8 cellular contexts compared by ENCODE assay signal in the genomic region with DNA sequence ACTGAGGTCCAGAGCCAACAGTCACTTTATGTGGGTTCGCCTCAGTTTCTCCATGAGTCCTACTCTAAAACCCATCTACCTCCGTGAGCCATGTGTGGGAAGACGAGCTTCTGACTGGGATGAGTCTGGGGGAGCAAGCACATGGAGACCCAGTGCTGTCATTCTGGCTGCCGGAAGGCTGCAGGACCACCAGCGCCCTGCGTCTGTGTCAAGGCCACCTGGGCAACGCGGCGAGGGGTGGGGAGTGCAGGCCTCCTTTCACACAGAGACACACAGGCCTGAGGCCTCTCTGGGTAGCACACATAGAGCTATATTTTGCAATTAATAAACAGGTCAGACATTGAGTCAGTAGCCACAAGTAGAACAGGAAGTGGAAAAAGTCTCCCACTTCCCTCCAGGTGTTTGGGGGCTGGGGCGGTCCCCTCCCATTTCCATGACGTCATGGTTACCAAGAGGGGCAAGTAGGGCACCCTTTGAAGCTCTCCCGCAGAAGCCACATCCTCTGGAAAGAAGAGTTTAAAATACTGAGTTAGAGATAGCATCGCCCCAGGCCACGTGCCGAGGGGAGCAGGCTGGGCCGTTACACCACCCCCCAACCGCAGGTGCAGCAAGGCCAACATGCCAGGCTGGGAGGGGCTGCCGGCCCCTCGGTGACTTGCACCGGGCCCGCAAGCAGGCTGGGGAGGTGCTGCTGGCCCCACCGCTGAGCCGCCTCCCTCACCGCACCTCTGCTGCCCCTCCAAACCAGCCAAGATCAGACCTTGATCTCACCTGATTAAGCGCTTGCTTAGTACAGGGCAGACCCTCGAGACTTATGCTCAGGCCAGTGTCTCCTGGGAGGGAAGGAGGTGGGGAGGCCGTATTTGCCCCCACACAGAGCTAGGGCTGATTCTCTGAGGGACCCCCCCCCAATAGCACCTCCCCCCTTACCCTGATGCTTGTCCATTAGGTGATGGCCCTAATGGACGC. TPM values are rescaled to one million over a fixed set of nuclear protein-coding genes. Genes with fewer than 3 reads are reported as not detected.
DNase-seq lines count a peak whose midpoint lies in the region; ATAC-seq, FAIRE-seq and TF ChIP-seq lines count a peak whose summit lies in the region.

No MANE protein-coding gene starts in this region.

- no peaks in the 10 kb centered on the region for H3K9me1 ChIP-seq in endothelial cell of umbilical vein (replicated peaks; ENCODE audit: control insufficient read depth, extremely low read depth, insufficient read depth, low read length)

- H3K9me3 ChIP-seq in HCT116 (ENCODE audit: control insufficient read depth in 1 of 2, insufficient read depth in 1 of 2, low read depth in 1 of 2, low read length in 2 of 2) (no peaks in the 10 kb centered on the region), endothelial cell of umbilical vein (replicated peaks; ENCODE audit: control insufficient read depth, insufficient read depth, low read length) (no peaks in the 10 kb centered on the region), neutrophil (no peaks in the 10 kb centered on the region), tibial artery (no peaks in the 10 kb centered on the region)

- H3K79me2 ChIP-seq in HCT116 (ENCODE audit: insufficient read depth, low read length) (no peaks in the 10 kb centered on the region), endothelial cell of umbilical vein (ENCODE audit: control insufficient read depth, insufficient read depth, low read length) (no peaks in the 10 kb centered on the region)

- FAIRE-seq in endothelial cell of umbilical vein (lab: Jason Lieb, UNC): no peak

- no peaks in the 10 kb centered on the region for H4K20me1 ChIP-seq in HCT116 (ENCODE audit: insufficient read depth)
- no peaks in the 10 kb centered on the region for H4K20me1 ChIP-seq in endothelial cell of umbilical vein (replicated peaks; ENCODE audit: control insufficient read depth, extremely low read depth, insufficient read depth, low read length)

- H3K9ac ChIP-seq in HCT116 (ENCODE audit: low read length): peak overlapping the region; percentile 38; the same call in 1 of the 2 replicates
- H3K9ac ChIP-seq in endothelial cell of umbilical vein (replicated peaks; ENCODE audit: extremely low read depth, insufficient read depth, low read length): peak overlapping the region; percentile 78

- RAD21 ChIA-PET in HCT116 (lab: Charles Lee; ENCODE audit: low non-redundant PET in 1 of 2, low total read pairs in 2 of 2, uncharacterized antibody in 2 of 2, unreplicated experiment in 2 of 2): interaction anchor here in 1 of 2 experiments (0.7 to 0.8 kb wide), 2 partner anchors 97 to 323 kb away, joined by 3 read pairs; no protein-coding TSS in a partner anchor

- H3K4me3 ChIP-seq in HCT116 (replicated peaks in 1 of 2; ENCODE audit: low read depth in 1 of 2, low read length in 2 of 2) (0 out of 4 replicates have a peak overlapping the region, but pooled peaks of 1 of the 2 experiments have one; percentile 23), endothelial cell of umbilical vein (replicated peaks in 1 of 3; ENCODE audit: insufficient read depth in 1 of 3, low read depth in 1 of 3, low read length in 3 of 3) (no peak overlapping the region), neutrophil (ENCODE audit: low read depth in 1 of 2, low read length in 1 of 2) (peak overlapping the region; percentile 55 to 59), tibial artery (peak overlapping the region in 1 of 2 donors; percentile 55)

- intact Hi-C loops in HCT116 (cut with micrococcal nuclease) (loop anchor here (2.0 to 5.0 kb wide), 3 partner anchors 266 to 501 kb away; partner anchors contain the start of genes AJUBA and CDH24), endothelial cell of umbilical vein (cut with micrococcal nuclease) (loop anchor here (2.0 to 10.0 kb wide), 6 partner anchors 82 to 642 kb away; partner anchors contain the start of genes MMP14, OXA1L and RBM23), tibial artery (cut with DNase I; ENCODE audit: low total_unique reads) (loop anchor here (2.0 to 10.0 kb wide), 3 partner anchors 96 to 298 kb away; no protein-coding TSS in a partner anchor)

- DNase-seq in HCT116 (ENCODE audit: low read depth, low spot score) (no peak), NAMALWA (ENCODE audit: low spot score) (peak; percentile 100), endothelial cell of umbilical vein (ENCODE audit: low read depth, low spot score) (peak; percentile 52), tibial artery (no peak), NCI-H2081 (lab: John Stamatoyannopoulos, UW) (no peak)
- peak; percentile 95 for DNase-seq in activated CD8-positive, alpha-beta memory T cell treated with anti-CD3 and anti-CD28 coated beads for 24 hours

- dilution Hi-C loops in endothelial cell of umbilical vein (cut with MboI; ENCODE audit: extremely low pct_ligation_motif_present, low sequenced_read_pairs): no loop called here

- H3K9me2 ChIP-seq in HCT116 (ENCODE audit: insufficient read depth): no peaks in the 10 kb centered on the region

- H3K36me3 ChIP-seq in HCT116 (ENCODE audit: control insufficient read depth in 1 of 2, insufficient read depth in 2 of 2, low read length in 2 of 2) (no peaks in the 10 kb centered on the region), endothelial cell of umbilical vein (ENCODE audit: control insufficient read depth in 2 of 2, extremely low read depth in 1 of 2, insufficient read depth in 2 of 2, low read length in 2 of 2) (no peaks in the 10 kb centered on the region), neutrophil (no peaks in the 10 kb centered on the region), tibial artery (no peaks in the 10 kb centered on the region)

- H3K4me2 ChIP-seq in HCT116 (ENCODE audit: low read length): peak overlapping the region; percentile 70
- H3K4me2 ChIP-seq in endothelial cell of umbilical vein (ENCODE audit: insufficient read depth, low read length): peak overlapping the region; percentile 66

- ATAC-seq in HCT116: peak; percentile 16

- TF ChIP-seq POLR2A in GM10847 (IDR thresholded peaks at IDR 0.05; ENCODE audit: extremely low read depth, insufficient read length): peak; percentile 53
- TF ChIP-seq POLR2A in HCT116 (IDR thresholded peaks at IDR 0.05; ENCODE audit: borderline replicate concordance, extremely low read depth, insufficient read depth, insufficient read length): no peak
- no peak for TF ChIP-seq POLR2A in endothelial cell of umbilical vein (IDR thresholded peaks at IDR 0.05; ENCODE audit: low read depth, low read length)

- TF ChIP-seq CTCF in HCT116 (IDR thresholded peaks at IDR 0.05 in 2 of 3, conservative IDR thresholded peaks at IDR 0.05 in 1 of 3; ENCODE audit: borderline replicate concordance in 1 of 3, insufficient read depth in 1 of 3, low read depth in 2 of 3, low read length in 2 of 3): no peak
- TF ChIP-seq CTCF in endothelial cell of umbilical vein (IDR thresholded peaks at IDR 0.05; ENCODE audit: extremely low read depth in 1 of 2, insufficient read depth in 1 of 2, low read depth in 1 of 2, low read length in 2 of 2): no peak
- TF ChIP-seq CTCF in neutrophil (IDR thresholded peaks at IDR 0.05): peak; percentile 30
- no peak for TF ChIP-seq CTCF in tibial artery (IDR thresholded peaks at IDR 0.05)

- H3K27ac ChIP-seq in HCT116 (ENCODE audit: low read depth, low read length): no peak overlapping the region
- H3K27ac ChIP-seq in endothelial cell of umbilical vein (ENCODE audit: insufficient read depth, low read depth, low read length): peak overlapping the region; percentile 88
- H3K27ac ChIP-seq in neutrophil: peak overlapping the region; percentile 95
- H3K27ac ChIP-seq in tibial artery: peak overlapping the region; percentile 48 to 69

- H3K27me3 ChIP-seq in HCT116 (ENCODE audit: insufficient read depth, low read length) (no peaks in the 10 kb centered on the region), endothelial cell of umbilical vein (ENCODE audit: control insufficient read depth in 2 of 2, insufficient read depth in 2 of 2, low read length in 2 of 2) (no peaks in the 10 kb centered on the region), neutrophil (no peaks in the 10 kb centered on the region), tibial artery (no peaks in the 10 kb centered on the region)

- H3K4me1 ChIP-seq in HCT116 (ENCODE audit: control insufficient read depth in 1 of 2, insufficient read depth in 2 of 2, low read length in 2 of 2) (peaks cover 5 to 24% of the 10 kb centered on the region in 2 experiments), endothelial cell of umbilical vein (ENCODE audit: control insufficient read depth, extremely low read depth, insufficient read depth, low read length) (peaks cover 44% of the 10 kb centered on the region), neutrophil (ENCODE audit: control insufficient read depth in 1 of 2, insufficient read depth in 1 of 2, low read depth in 1 of 2, low read length in 1 of 2) (peaks cover 39 to 42% of the 10 kb centered on the region in 2 experiments), tibial artery (peaks cover 0 to 24% (median 17%) of the 10 kb centered on the region in 4 donors)

- TF ChIP-seq RAD21 in HCT116 (IDR thresholded peaks at IDR 0.05; ENCODE audit: low read depth): no peak

- POLR2A ChIA-PET in HCT116 (lab: Charles Lee): interaction anchor here (1.0 to 2.2 kb wide), 2 partner anchors 49 to 95 kb away, joined by 3 to 6 read pairs; no protein-coding TSS in a partner anchor
- POLR2A ChIA-PET in endothelial cell of umbilical vein (lab: Charles Lee): interaction anchor here (0.8 kb wide), 1 partner anchor 427 kb away, joined by 4 read pairs; the partner anchor contains the start of gene AJUBA

- H2AFZ ChIP-seq in HCT116 (ENCODE audit: low read depth, low read length, poor library complexity, severe bottlenecking) (peak overlapping the region; percentile 95), endothelial cell of umbilical vein (ENCODE audit: low read depth, low read length) (peak overlapping the region; percentile 67)

- CTCF ChIA-PET in HCT116 (lab: Charles Lee) (interaction anchor here (0.7 to 2.1 kb wide), 9 partner anchors 9 to 512 kb away, joined by 3 to 12 read pairs (median 3); partner anchors contain the start of gene LRP10), endothelial cell of umbilical vein (lab: Charles Lee) (interaction anchor here (0.5 to 3.2 kb wide), 43 partner anchors 10 to 513 kb away, joined by 3 to 35 read pairs (median 4); partner anchors contain the start of genes AJUBA, DAD1, HAUS4 and MMP14)

- BruUV-seq in HCT116 (replicated peaks; lab: Mats Ljungman, UMichigan) (no TSS peak), endothelial cell of umbilical vein (replicated peaks; lab: Mats Ljungman, UMichigan) (TSS peak; percentile 40)

RNA-seq across cellular contexts. Expression of gene DAD1, which starts 32.7 kb away (rescaled TPM):
- total RNA-seq in HCT116 (2021; ENCODE audit: unreplicated experiment): 162 TPM
- polyA plus RNA-seq in HCT116 (2012): 142 and 163 TPM in 2 replicates
- 299 and 304 TPM in 2 replicates for total RNA-seq in endothelial cell of umbilical vein
- 1,220 and 1,227 TPM in 2 replicates for polyA plus RNA-seq in endothelial cell of umbilical vein
- polyA plus RNA-seq in endothelial cell of umbilical vein (2011; cell fraction: cytosol; rRNA removed): 702 and 733 TPM in 2 replicates
- polyA plus RNA-seq in endothelial cell of umbilical vein (2011; cell fraction: nucleus; rRNA removed): 214 and 235 TPM in 2 replicates
- polyA plus RNA-seq in endothelial cell of umbilical vein (2012): 355 and 418 TPM in 2 replicates
- 446 and 484 TPM in 2 replicates for polyA minus RNA-seq in endothelial cell of umbilical vein
- polyA minus RNA-seq in endothelial cell of umbilical vein (2011; cell fraction: cytosol; rRNA and poly(A)+ RNA removed): 77.6 TPM
- polyA minus RNA-seq in endothelial cell of umbilical vein (2011; cell fraction: nucleus; rRNA and poly(A)+ RNA removed): 62.2 and 65.6 TPM in 2 replicates

RNA-seq across cellular contexts. Expression of gene ABHD4, which starts 41.8 kb away (rescaled TPM):
- total RNA-seq in HCT116 (2021; ENCODE audit: unreplicated experiment) (9.4 TPM), endothelial cell of umbilical vein (22.4 and 34.8 TPM in 2 replicates)
- polyA plus RNA-seq in HCT116 (2012): 6.2 and 8.4 TPM in 2 replicates
- 45.5 and 50.7 TPM in 2 replicates for polyA plus RNA-seq in endothelial cell of umbilical vein
- 38.4 and 40.3 TPM in 2 replicates for polyA plus RNA-seq in endothelial cell of umbilical vein (2011; cell fraction: cytosol; rRNA removed)
- polyA plus RNA-seq in endothelial cell of umbilical vein (2011; cell fraction: nucleus; rRNA removed): 29.8 and 32.5 TPM in 2 replicates
- polyA plus RNA-seq in endothelial cell of umbilical vein (2012): 19.0 and 22.3 TPM in 2 replicates
- polyA minus RNA-seq in endothelial cell of umbilical vein: 37.4 and 42.0 TPM in 2 replicates
- 13.6 TPM for polyA minus RNA-seq in endothelial cell of umbilical vein (2011; cell fraction: cytosol; rRNA and poly(A)+ RNA removed)
- polyA minus RNA-seq in endothelial cell of umbilical vein (2011; cell fraction: nucleus; rRNA and poly(A)+ RNA removed): 22.1 and 23.2 TPM in 2 replicates

Comparison
In these comparisons a context has a peak if more than half of its experiments do, and no peak if none do; other contexts are left out.
1. DNase-seq: peak in NAMALWA (single experiment), activated CD8-positive, alpha-beta memory T cell treated with anti-CD3 and anti-CD28 coated beads for 24 hours (single experiment) and endothelial cell of umbilical vein (single experiment); none in HCT116 (single experiment), tibial artery (0 of 2) and NCI-H2081 (0 of 2).
2. H3K4me3 ChIP-seq: peak in neutrophil (2 of 2); none in endothelial cell of umbilical vein (0 of 3).